In genomic region chr4:183407635-183408463, GRCh38 we compare ENCODE assay signal across 7 cellular contexts. TPM values are rescaled to one million over a fixed set of nuclear protein-coding genes. Genes with fewer than 3 reads are reported as not detected.
A peak's percentile ranks its signal among the peaks of the same experiment; 100 is the strongest.
DNase-seq lines count a peak whose midpoint lies in the region; ATAC-seq and TF ChIP-seq lines count a peak whose summit lies in the region.

No MANE protein-coding gene starts in this region.

- H3K9ac ChIP-seq in HCT116 (ENCODE audit: low read length) (peak overlapping the region; percentile 48), iPS-18a (ENCODE audit: low read length) (peak overlapping the region; percentile 87), smooth muscle cell (ENCODE audit: low read depth) (peak overlapping the region; percentile 67)

- no peaks in the 10 kb centered on the region for H3K27me3 ChIP-seq in HCT116 (ENCODE audit: insufficient read depth, low read length)
- no peaks in the 10 kb centered on the region for H3K27me3 ChIP-seq in iPS-18a (ENCODE audit: control insufficient read depth, insufficient read depth, low read length)
- no peaks in the 10 kb centered on the region for H3K27me3 ChIP-seq in smooth muscle cell (ENCODE audit: low read depth)

- H3K79me2 ChIP-seq in HCT116 (ENCODE audit: insufficient read depth, low read length) = no peaks in the 10 kb centered on the region
- no peaks in the 10 kb centered on the region for H3K79me2 ChIP-seq in smooth muscle cell (ENCODE audit: low read depth)

- H2AFZ ChIP-seq in HCT116 (ENCODE audit: low read depth, low read length, poor library complexity, severe bottlenecking) (peak overlapping the region; percentile 74), smooth muscle cell (ENCODE audit: low read depth) (peak overlapping the region; percentile 99)

- H3K4me3 ChIP-seq in HCT116 (replicated peaks in 1 of 2; ENCODE audit: low read depth in 1 of 2, low read length in 2 of 2) = peak overlapping the region; percentile 42 to 54
- peak overlapping the region; percentile 65 for H3K4me3 ChIP-seq in WI38 (ENCODE audit: low read depth, low read length)
- peak overlapping the region; percentile 65 for H3K4me3 ChIP-seq in iPS-18a (ENCODE audit: low read length)
- peak overlapping the region; percentile 66 for H3K4me3 ChIP-seq in smooth muscle cell

- H3F3A ChIP-seq in smooth muscle cell (ENCODE audit: low read depth) = no peaks in the 10 kb centered on the region

- H3K9me2 ChIP-seq in HCT116 (ENCODE audit: insufficient read depth) = no peaks in the 10 kb centered on the region

- BruUV-seq in HCT116 (replicated peaks; lab: Mats Ljungman, UMichigan) = no TSS peak

- 77% methylated on average over 8 of the region's 8 CpGs for WGBS in smooth muscle cell (ENCODE audit: low lambda C conversion rate)

- no peak for TF ChIP-seq RAD21 in HCT116 (IDR thresholded peaks at IDR 0.05; ENCODE audit: low read depth)

- POLR2A ChIA-PET in HCT116 (lab: Charles Lee) = no interaction called here

- TF ChIP-seq CTCF in HCT116 (IDR thresholded peaks at IDR 0.05 in 2 of 3, conservative IDR thresholded peaks at IDR 0.05 in 1 of 3; ENCODE audit: borderline replicate concordance in 1 of 3, insufficient read depth in 1 of 3, low read depth in 2 of 3, low read length in 2 of 3) (no peak), WI38 (IDR thresholded peaks at IDR 0.05; ENCODE audit: low read depth, low read length) (no peak), smooth muscle cell (IDR thresholded peaks at IDR 0.05; ENCODE audit: borderline replicate concordance, insufficient read depth, poor library complexity, severe bottlenecking) (no peak)

- intact Hi-C loops in HCT116 (cut with micrococcal nuclease) = no loop called here

- no peak overlapping the region for H3K27ac ChIP-seq in HCT116 (ENCODE audit: low read depth, low read length)
- peak overlapping the region; percentile 55 for H3K27ac ChIP-seq in iPS-18a (ENCODE audit: low read length)
- no peak overlapping the region for H3K27ac ChIP-seq in smooth muscle cell (ENCODE audit: low read depth)

- RAD21 ChIA-PET in HCT116 (lab: Charles Lee; ENCODE audit: low non-redundant PET in 1 of 2, low total read pairs in 2 of 2, uncharacterized antibody in 2 of 2, unreplicated experiment in 2 of 2) = no interaction called here

- H3K4me2 ChIP-seq in HCT116 (ENCODE audit: low read length) (peak overlapping the region; percentile 75), smooth muscle cell (peak overlapping the region; percentile 95)

- H4K20me1 ChIP-seq in HCT116 (ENCODE audit: insufficient read depth) (no peaks in the 10 kb centered on the region), smooth muscle cell (ENCODE audit: low read depth) (no peaks in the 10 kb centered on the region)

- H3K36me3 ChIP-seq in HCT116 (ENCODE audit: control insufficient read depth in 1 of 2, insufficient read depth in 2 of 2, low read length in 2 of 2) = no peaks in the 10 kb centered on the region
- H3K36me3 ChIP-seq in iPS-18a (ENCODE audit: control insufficient read depth, low read depth, low read length) = no peaks in the 10 kb centered on the region
- H3K36me3 ChIP-seq in smooth muscle cell (ENCODE audit: low read depth) = no peaks in the 10 kb centered on the region

- DNase-seq in HCT116 (ENCODE audit: low read depth, low spot score) (no peak), smooth muscle cell (lab: John Stamatoyannopoulos, UW; ENCODE audit: unreplicated experiment) (no peak), NCI-H524 treated with DMSO at 0.1 percent for 48 hours (lab: John Stamatoyannopoulos, UW) (no peak)
- DNase-seq in stimulated activated naive CD4-positive, alpha-beta T cell (lab: John Stamatoyannopoulos, UW) = no peak

- ATAC-seq in HCT116 (no peak), GM21576 (IDR thresholded peaks at IDR 0.05; ENCODE audit: unreplicated experiment) (no peak)

- CTCF ChIA-PET in HCT116 (lab: Charles Lee) = interaction anchor here (0.7 to 1.5 kb wide), 2 partner anchors 17 to 145 kb away, joined by 3 to 4 read pairs; no protein-coding TSS in a partner anchor

- TF ChIP-seq POLR2A in HCT116 (IDR thresholded peaks at IDR 0.05; ENCODE audit: borderline replicate concordance, extremely low read depth, insufficient read depth, insufficient read length) = no peak

- H3K4me1 ChIP-seq in HCT116 (ENCODE audit: control insufficient read depth in 1 of 2, insufficient read depth in 2 of 2, low read length in 2 of 2) = peaks cover 0 to 10% of the 10 kb centered on the region in 2 experiments; a peak in 2 of 4 replicates
- peaks cover 19% of the 10 kb centered on the region for H3K4me1 ChIP-seq in iPS-18a (ENCODE audit: control insufficient read depth, low read depth, low read length)
- H3K4me1 ChIP-seq in smooth muscle cell (ENCODE audit: low read depth) = no peaks in the 10 kb centered on the region

- H3K9me3 ChIP-seq in HCT116 (ENCODE audit: control insufficient read depth in 1 of 2, insufficient read depth in 1 of 2, low read depth in 1 of 2, low read length in 2 of 2) (no peaks in the 10 kb centered on the region), iPS-18a (ENCODE audit: control insufficient read depth, low read depth, low read length) (no peaks in the 10 kb centered on the region), smooth muscle cell (replicated peaks; ENCODE audit: low read depth) (no peaks in the 10 kb centered on the region)

TF ChIP-seq in HCT116, 20 proteins besides CTCF, POLR2A, EP300 and RAD21:
- TF ChIP-seq CBX3 (IDR thresholded peaks at IDR 0.05; ENCODE audit: low read depth) = no peak
- no peak for TF ChIP-seq JUND (IDR thresholded peaks at IDR 0.05)
- TF ChIP-seq POLR2AphosphoS5 (IDR thresholded peaks at IDR 0.05; ENCODE audit: low read depth, low read length) = no peak
- TF ChIP-seq CEBPB (IDR thresholded peaks at IDR 0.05; ENCODE audit: low read depth) = no peak
- TF ChIP-seq ZBTB33 (IDR thresholded peaks at IDR 0.05; ENCODE audit: extremely low read depth, insufficient replicate concordance, low read length) = no peak
- TF ChIP-seq YY1 (IDR thresholded peaks at IDR 0.05; ENCODE audit: extremely low read depth, insufficient replicate concordance, low read depth, low read length) = no peak
- TF ChIP-seq SRF (IDR thresholded peaks at IDR 0.05; ENCODE audit: low read depth) = no peak
- no peak for TF ChIP-seq FOSL1 (IDR thresholded peaks at IDR 0.05; ENCODE audit: low read depth)
- no peak for TF ChIP-seq ZNF274 (IDR thresholded peaks at IDR 0.05; ENCODE audit: low read depth, low read length)
- TF ChIP-seq TCF7L2 (IDR thresholded peaks at IDR 0.05; ENCODE audit: borderline replicate concordance, extremely low read depth, insufficient read depth, insufficient read length) = no peak
- no peak for TF ChIP-seq EZH2 (IDR thresholded peaks at IDR 0.05)
- TF ChIP-seq SP1 (IDR thresholded peaks at IDR 0.05; ENCODE audit: low read depth) = no peak
- TF ChIP-seq, protein P1, sequence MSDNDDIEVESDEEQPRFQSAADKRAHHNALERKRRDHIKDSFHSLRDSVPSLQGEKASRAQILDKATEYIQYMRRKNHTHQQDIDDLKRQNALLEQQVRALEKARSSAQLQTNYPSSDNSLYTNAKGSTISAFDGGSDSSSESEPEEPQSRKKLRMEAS (IDR thresholded peaks at IDR 0.05) = no peak

RNA-seq across cellular contexts. Expression of gene CDKN2AIP, which starts 36.6 kb away (rescaled TPM):
- 6.4 TPM for total RNA-seq in HCT116 (2021; ENCODE audit: unreplicated experiment)
- 2.9 and 4.0 TPM in 2 replicates for polyA plus RNA-seq in HCT116 (2012)
- total RNA-seq in smooth muscle cell = 27.2 and 32.1 TPM in 2 replicates
- polyA plus RNA-seq in smooth muscle cell = 12.4 and 13.0 TPM in 2 replicates
